20 cellular contexts compared by ENCODE assay signal in the genomic region with DNA sequence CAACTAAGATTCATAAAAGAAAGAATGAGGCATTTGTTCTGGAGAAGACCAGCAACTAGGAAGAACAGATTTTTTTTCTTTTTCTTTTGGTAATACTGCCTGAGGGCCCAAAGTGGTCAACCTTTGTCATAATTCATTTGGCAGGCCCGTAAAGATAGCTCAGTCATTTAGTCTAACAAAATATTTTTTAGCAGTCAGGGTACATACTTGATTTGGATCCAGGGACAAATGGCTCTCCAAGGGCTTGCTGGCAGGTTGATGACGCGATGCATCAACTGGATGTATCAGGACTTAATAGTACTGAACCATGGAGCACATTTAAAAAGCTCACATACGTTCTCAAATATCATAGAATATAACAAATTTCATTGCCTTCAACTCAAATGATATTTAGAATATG.
DNase-seq lines count a peak whose midpoint lies in the region; ATAC-seq and TF ChIP-seq lines count a peak whose summit lies in the region.
"Had no signal": no experiment of that assay in that cellular context is flagged by ENCODE, and none has a peak within 500 bp of the region (broad histone marks: within the 10 kb centered on the region; RNA-seq: fewer than 3 reads in every experiment).

No MANE protein-coding gene starts in this region.

- dilution Hi-C loops in mammary epithelial cell (cut with HindIII; ENCODE audit: low sequenced_read_pairs), result loop anchor here (5.0 kb wide), 1 partner anchor 47 kb away; no protein-coding TSS in a partner anchor

- H3K9me3 ChIP-seq in mammary epithelial cell (replicated peaks; ENCODE audit: insufficient read depth, low read length), result no peaks in the 10 kb centered on the region
- H3K9me3 ChIP-seq: SJSA1 had no signal

- H4K20me1 ChIP-seq in mammary epithelial cell (ENCODE audit: insufficient read depth, low read length), result no peaks in the 10 kb centered on the region

- no peak overlapping the region for H3K4me3 ChIP-seq in mammary epithelial cell (replicated peaks in 1 of 3; ENCODE audit: insufficient read depth in 1 of 3, low read depth in 2 of 3, low read length in 3 of 3)
- H3K4me3 ChIP-seq: K562, SJSA1 had no signal

- CTCF ChIA-PET in mammary epithelial cell (lab: Charles Lee; ENCODE audit: low non-redundant PET), result no interaction called here

- H3K9ac ChIP-seq in mammary epithelial cell (ENCODE audit: insufficient read depth, low read length), result no peak overlapping the region

- H2AFZ ChIP-seq in mammary epithelial cell (ENCODE audit: low read depth, low read length), result no peak overlapping the region

- peak; percentile 62 for ATAC-seq in sciatic nerve
- ATAC-seq: HCT116, K562 had no signal

- H3K27ac ChIP-seq in mammary epithelial cell (ENCODE audit: insufficient read depth, low read depth, low read length), result no peak overlapping the region
- H3K27ac ChIP-seq: SJSA1 had no signal

- H3K4me1 ChIP-seq in mammary epithelial cell (ENCODE audit: insufficient read depth, low read length), result peaks cover 18% of the 10 kb centered on the region

- BruUV-seq in mammary epithelial cell (replicated peaks; lab: Mats Ljungman, UMichigan), result no TSS peak

- in situ Hi-C loops in mammary epithelial cell (cut with MboI; ENCODE audit: low sequenced_read_pairs in 2 of 2), result no loop called here

- no peaks in the 10 kb centered on the region for H3K27me3 ChIP-seq in mammary epithelial cell (ENCODE audit: insufficient read depth, low read length)
- H3K27me3 ChIP-seq: SJSA1 had no signal

- H3K4me2 ChIP-seq in mammary epithelial cell (ENCODE audit: insufficient read depth, low read depth, low read length), result no peak overlapping the region

- intact Hi-C loops in mammary epithelial cell (cut with micrococcal nuclease), result no loop called here
- intact Hi-C loops in sciatic nerve (cut with DNase I), result no loop called here
- intact Hi-C loops in posterior vena cava (cut with DNase I), result loop anchor here in 1 of 2 donors (5.0 kb wide), 1 partner anchor 1568 kb away; no protein-coding TSS in a partner anchor

- H3K79me2 ChIP-seq in mammary epithelial cell (ENCODE audit: insufficient read depth, low read length), result no peaks in the 10 kb centered on the region

- TF ChIP-seq CTCF in mammary epithelial cell (conservative IDR thresholded peaks at IDR 0.05 in 1 of 2, IDR thresholded peaks at IDR 0.05 in 1 of 2; ENCODE audit: extremely low read depth in 1 of 2, insufficient read depth in 1 of 2, low read depth in 1 of 2, low read length in 2 of 2), result no peak

- DNase-seq in EL (peak; percentile 10), M059J (ENCODE audit: low read depth) (peak; percentile 93), mammary epithelial cell (peak; percentile 36), sciatic nerve (ENCODE audit: low spot score) (no peak), DMS53 treated with DMSO at 0.1 percent for 48 hours (lab: John Stamatoyannopoulos, UW; ENCODE audit: unreplicated experiment) (no peak), posterior vena cava (ENCODE audit: low spot score) (no peak), HUDEP-2 (lab: John Stamatoyannopoulos, UW; ENCODE audit: unreplicated experiment in 76 of 76) (no peak)
- no peak for DNase-seq in activated CD8-positive, alpha-beta memory T cell treated with anti-CD3 and anti-CD28 coated beads, Interleukin-2, amount 50 U/mL, for 48 hours
- DNase-seq: ACHN; C1 segment of cervical spinal cord; CD8-positive, alpha-beta memory T cell; DMS79; GOT3; NCI-H1105 treated with DMSO at 0.1 percent for 48 hours; NCI-H1694; NCI-H2081 treated with DMSO at 0.1 percent for 48 hours; NCI-H510A treated with DMSO at 0.1 percent for 48 hours had no signal

- WGBS in mammary epithelial cell (ENCODE audit: low coverage, missing lambda C conversion rate), result 19% methylated on average over 4 of the region's 4 CpGs

- no peaks in the 10 kb centered on the region for H3K36me3 ChIP-seq in mammary epithelial cell (ENCODE audit: insufficient read depth, low read length)
- H3K36me3 ChIP-seq: SJSA1 had no signal

Comparison
In these comparisons a context has a peak if more than half of its experiments do, and no peak if none do; other contexts are left out.
1. DNase-seq: peak in EL (single experiment), M059J (single experiment) and mammary epithelial cell (single experiment); none in sciatic nerve (single experiment), DMS53 treated with DMSO at 0.1 percent for 48 hours (single experiment), activated CD8-positive, alpha-beta memory T cell treated with anti-CD3 and anti-CD28 coated beads, Interleukin-2, amount 50 U/mL, for 48 hours (single experiment), posterior vena cava (single experiment) and HUDEP-2 (0 of 76).